ENCODE assay signal across 26 cellular contexts in genomic region chr2:102061286-102061699, GRCh38.
DNase-seq lines count a peak whose midpoint lies in the region; ATAC-seq and TF ChIP-seq lines count a peak whose summit lies in the region.
"Had no signal": no experiment of that assay in that cellular context is flagged by ENCODE, and none has a peak within 500 bp of the region (broad histone marks: within the 10 kb centered on the region; RNA-seq: fewer than 3 reads in every experiment).

No MANE protein-coding gene starts in this region.

- no peaks in the 10 kb centered on the region for H3K36me3 ChIP-seq in SJCRH30
- no peaks in the 10 kb centered on the region for H3K36me3 ChIP-seq in fibroblast of lung (ENCODE audit: control insufficient read depth, insufficient read depth, low read length)
- H3K36me3 ChIP-seq in osteoblast (ENCODE audit: insufficient read depth, low read length): no peaks in the 10 kb centered on the region
- H3K36me3 ChIP-seq in upper lobe of left lung: no peaks in the 10 kb centered on the region
- no peaks in the 10 kb centered on the region for H3K36me3 ChIP-seq in SK-N-SH (replicated peaks in 1 of 2; ENCODE audit: control insufficient read depth in 1 of 2, insufficient read depth in 2 of 2, low read length in 1 of 2)
- H3K36me3 ChIP-seq: colonic mucosa, thyroid gland had no signal

- H3K9ac ChIP-seq in fibroblast of lung (ENCODE audit: insufficient read depth, low read length) (no peak overlapping the region), SK-N-SH (no peak overlapping the region)

- peaks cover 38% of the 10 kb centered on the region for H3F3A ChIP-seq in SK-N-SH (replicated peaks; ENCODE audit: insufficient read depth)

- no peak overlapping the region for H3K4me2 ChIP-seq in fibroblast of lung (ENCODE audit: extremely low read depth, insufficient read depth, low read length)
- no peak overlapping the region for H3K4me2 ChIP-seq in osteoblast (ENCODE audit: insufficient read depth, low read length)
- H3K4me2 ChIP-seq in SK-N-SH: no peak overlapping the region

- CTCF ChIA-PET in SK-N-SH (lab: Yijun Ruan, JAX): interaction anchor here (1.3 to 1.9 kb wide), 2 partner anchors 179 kb away, joined by 3 to 8 read pairs; no protein-coding TSS in a partner anchor

- H4K20me1 ChIP-seq in fibroblast of lung (ENCODE audit: control insufficient read depth, extremely low read depth, insufficient read depth, low read length) (no peaks in the 10 kb centered on the region), osteoblast (ENCODE audit: insufficient read depth, low read length) (no peaks in the 10 kb centered on the region), SK-N-SH (ENCODE audit: insufficient read depth) (no peaks in the 10 kb centered on the region)

- H3K4me3 ChIP-seq in SJCRH30: no peak overlapping the region
- no peak overlapping the region for H3K4me3 ChIP-seq in fibroblast of lung (replicated peaks in 1 of 4; ENCODE audit: control extremely low read depth in 1 of 4, insufficient read depth in 1 of 4, low read depth in 3 of 4, low read length in 4 of 4)
- no peak overlapping the region for H3K4me3 ChIP-seq in osteoblast (ENCODE audit: insufficient read depth, low read length)
- no peak overlapping the region for H3K4me3 ChIP-seq in upper lobe of left lung
- no peak overlapping the region for H3K4me3 ChIP-seq in SK-N-SH (ENCODE audit: low read depth in 2 of 2, low read length in 1 of 2)
- H3K4me3 ChIP-seq: colonic mucosa, thyroid gland had no signal

- H3K27ac ChIP-seq in SJCRH30: no peak overlapping the region
- peak overlapping the region; percentile 98 for H3K27ac ChIP-seq in fibroblast of lung (ENCODE audit: insufficient read depth, low read length)
- H3K27ac ChIP-seq in osteoblast (ENCODE audit: low read depth, low read length): peak overlapping the region; percentile 95
- H3K27ac ChIP-seq in upper lobe of left lung: peak overlapping the region in 3 of 4 donors; percentile 17 to 59 (median 55)
- no peak overlapping the region for H3K27ac ChIP-seq in SK-N-SH (ENCODE audit: low read depth in 2 of 2, low read length in 1 of 2)
- H3K27ac ChIP-seq: colonic mucosa, epithelial cell of prostate had no signal

- H2AFZ ChIP-seq in fibroblast of lung (ENCODE audit: low read length) (no peak overlapping the region), osteoblast (ENCODE audit: low read length) (no peak overlapping the region), SK-N-SH (ENCODE audit: low read depth) (no peak overlapping the region)

- TF ChIP-seq EP300 in upper lobe of left lung (IDR thresholded peaks at IDR 0.05) (no peak), SK-N-SH (IDR thresholded peaks at IDR 0.05; ENCODE audit: borderline replicate concordance in 1 of 2, low read depth in 1 of 2, low read length in 1 of 2) (no peak)

- DNase-seq in SJCRH30 (peak; percentile 19 to 28), fibroblast of lung (ENCODE audit: low read depth in 2 of 2) (no peak), osteoblast (ENCODE audit: insufficient read length, low spot score, missing footprints) (no peak), upper lobe of left lung (peak in 1 of 2 donors; percentile 17), SK-N-SH (no peak), DMS 273 treated with DMSO at 0.1 percent for 48 hours (lab: John Stamatoyannopoulos, UW) (no peak)
- DNase-seq: activated CD4-positive, alpha-beta T cell treated with anti-CD3 and anti-CD28 coated beads, Interleukin-2, amount 50 U/mL, for 1 hour; activated CD4-positive, CD25-positive, alpha-beta regulatory T cell; activated effector memory CD4-positive, alpha-beta T cell treated with anti-CD3 and anti-CD28 coated beads, Interleukin-2, amount 50 U/mL, for 16 hours; aorta; colonic mucosa; effector CD8-positive, alpha-beta T cell; islet precursor cell; NCI-H1092; NCI-H1694; NCI-H446 treated with DMSO at 0.1 percent for 48 hours; NCI-H82; RPMI8226; stimulated activated CD8-positive, alpha-beta memory T cell treated with anti-CD3 and anti-CD28 coated beads, Interleukin-4, amount 100 ng/mL, for 48 hours; stimulated activated naive CD8-positive, alpha-beta T cell treated with anti-CD3 and anti-CD28 coated beads, Interleukin-15, amount 100 ng/mL, for 72 hours; T-helper 1 cell had no signal

- no peaks in the 10 kb centered on the region for H3K9me2 ChIP-seq in SK-N-SH

- H3K27me3 ChIP-seq in SJCRH30: no peaks in the 10 kb centered on the region
- H3K27me3 ChIP-seq in fibroblast of lung (ENCODE audit: control insufficient read depth, insufficient read depth, low read length): no peaks in the 10 kb centered on the region
- no peaks in the 10 kb centered on the region for H3K27me3 ChIP-seq in osteoblast (ENCODE audit: insufficient read depth, low read length)
- H3K27me3 ChIP-seq in upper lobe of left lung: no peaks in the 10 kb centered on the region
- H3K27me3 ChIP-seq in SK-N-SH (ENCODE audit: insufficient read depth): no peaks in the 10 kb centered on the region
- H3K27me3 ChIP-seq: colonic mucosa, thyroid gland had no signal

- H3K4me1 ChIP-seq in SJCRH30: no peaks in the 10 kb centered on the region; the same call in 1 of the 2 replicates
- peaks cover 37% of the 10 kb centered on the region for H3K4me1 ChIP-seq in fibroblast of lung (ENCODE audit: control insufficient read depth, extremely low read depth, insufficient read depth, low read length)
- peaks cover 39% of the 10 kb centered on the region for H3K4me1 ChIP-seq in osteoblast (ENCODE audit: insufficient read depth, low read length)
- H3K4me1 ChIP-seq in upper lobe of left lung: peaks cover 41 to 61% (median 55%) of the 10 kb centered on the region in 4 donors
- peaks cover 32 to 37% of the 10 kb centered on the region in 2 experiments for H3K4me1 ChIP-seq in SK-N-SH (ENCODE audit: control insufficient read depth in 1 of 2, insufficient read depth in 2 of 2, low read depth in 1 of 2, low read length in 1 of 2)

- H3K9me3 ChIP-seq in SJCRH30 (replicated peaks) (no peaks in the 10 kb centered on the region), fibroblast of lung (ENCODE audit: control insufficient read depth, insufficient read depth, low read depth, low read length) (no peaks in the 10 kb centered on the region), osteoblast (ENCODE audit: low read depth, low read length) (peaks cover 8% of the 10 kb centered on the region), upper lobe of left lung (peaks cover 0 to 7% (median 2%) of the 10 kb centered on the region in 4 donors), SK-N-SH (no peaks in the 10 kb centered on the region)
- H3K9me3 ChIP-seq: colonic mucosa, thyroid gland had no signal

- POLR2A ChIA-PET in SK-N-SH (lab: Yijun Ruan, JAX): no interaction called here

- no peak for TF ChIP-seq RAD21 in SK-N-SH (IDR thresholded peaks at IDR 0.05; ENCODE audit: low read length)

- ATAC-seq in upper lobe of left lung (ENCODE audit: low FRiP score in 2 of 2) (no peak), HG03175 (IDR thresholded peaks at IDR 0.05; ENCODE audit: unreplicated experiment) (no peak)
- ATAC-seq: HCT116; natural killer cell treated with Interleukin-12 subunit alpha and Interleukin-12 subunit beta and Interleukin-15 and Interleukin-18, amount 100 ng/mL, for 72 hours; stimulated activated naive CD8-positive, alpha-beta T cell treated with anti-CD3 and anti-CD28 coated beads, Interleukin-15, amount 100 ng/mL, for 72 hours had no signal

- H3K79me2 ChIP-seq in fibroblast of lung (ENCODE audit: control insufficient read depth, insufficient read depth, low read length) (no peaks in the 10 kb centered on the region), osteoblast (ENCODE audit: insufficient read depth, low read length) (no peaks in the 10 kb centered on the region), SK-N-SH (ENCODE audit: insufficient read depth) (no peaks in the 10 kb centered on the region)

- 76 to 84% methylated on average over 5 to 7 of the region's 7 CpGs for WGBS in upper lobe of left lung, 2 donors
- WGBS in SK-N-SH (ENCODE audit: low lambda C conversion rate): 94% methylated on average over 6 of the region's 7 CpGs

- TF ChIP-seq CTCF in fibroblast of lung (conservative IDR thresholded peaks at IDR 0.05 in 1 of 2, IDR thresholded peaks at IDR 0.05 in 1 of 2; ENCODE audit: low read depth in 1 of 2, low read length in 2 of 2) (no peak), osteoblast (IDR thresholded peaks at IDR 0.05; ENCODE audit: extremely low read depth, low read depth, low read length) (no peak), upper lobe of left lung (IDR thresholded peaks at IDR 0.05) (no peak), SK-N-SH (IDR thresholded peaks at IDR 0.05) (no peak)

- no peak for TF ChIP-seq POLR2A in upper lobe of left lung (IDR thresholded peaks at IDR 0.05)

TF ChIP-seq in SK-N-SH, 30 proteins besides CTCF, POLR2A, EP300 and RAD21:
- TF ChIP-seq SIN3A (IDR thresholded peaks at IDR 0.05; ENCODE audit: borderline replicate concordance, low read depth, low read length): no peak
- no peak for TF ChIP-seq ELF1 (IDR thresholded peaks at IDR 0.05)
- TF ChIP-seq JUND (IDR thresholded peaks at IDR 0.05): no peak
- no peak for TF ChIP-seq GATA2 (CRISPR knock-in tag; IDR thresholded peaks at IDR 0.05)
- TF ChIP-seq TAF1 (IDR thresholded peaks at IDR 0.05; ENCODE audit: borderline replicate concordance, low read depth, low read length): no peak
- TF ChIP-seq MAX (IDR thresholded peaks at IDR 0.05; ENCODE audit: low read depth): no peak
- TF ChIP-seq IRF3 (IDR thresholded peaks at IDR 0.05; ENCODE audit: low read depth, low read length): no peak
- TF ChIP-seq EZH2phosphoT487 (IDR thresholded peaks at IDR 0.05; ENCODE audit: borderline replicate concordance, low read depth): no peak
- TF ChIP-seq, protein P1, sequence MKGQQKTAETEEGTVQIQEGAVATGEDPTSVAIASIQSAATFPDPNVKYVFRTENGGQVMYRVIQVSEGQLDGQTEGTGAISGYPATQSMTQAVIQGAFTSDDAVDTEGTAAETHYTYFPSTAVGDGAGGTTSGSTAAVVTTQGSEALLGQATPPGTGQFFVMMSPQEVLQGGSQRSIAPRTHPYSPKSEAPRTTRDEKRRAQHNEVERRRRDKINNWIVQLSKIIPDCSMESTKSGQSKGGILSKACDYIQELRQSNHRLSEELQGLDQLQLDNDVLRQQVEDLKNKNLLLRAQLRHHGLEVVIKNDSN (IDR thresholded peaks at IDR 0.05; ENCODE audit: borderline replicate concordance, low read depth): no peak

Comparison
In these comparisons a context has a peak if more than half of its experiments do, and no peak if none do; other contexts are left out.
1. DNase-seq: peak in SJCRH30 (2 of 2); none in fibroblast of lung (0 of 2), osteoblast (single experiment), SK-N-SH (single experiment) and DMS 273 treated with DMSO at 0.1 percent for 48 hours (single experiment).
2. H3K27ac ChIP-seq: peak in fibroblast of lung (single experiment), osteoblast (single experiment) and upper lobe of left lung (3 of 4); none in SJCRH30 (single experiment) and SK-N-SH (0 of 2).